ENCODE assay signal across 24 cellular contexts in the genomic region with DNA sequence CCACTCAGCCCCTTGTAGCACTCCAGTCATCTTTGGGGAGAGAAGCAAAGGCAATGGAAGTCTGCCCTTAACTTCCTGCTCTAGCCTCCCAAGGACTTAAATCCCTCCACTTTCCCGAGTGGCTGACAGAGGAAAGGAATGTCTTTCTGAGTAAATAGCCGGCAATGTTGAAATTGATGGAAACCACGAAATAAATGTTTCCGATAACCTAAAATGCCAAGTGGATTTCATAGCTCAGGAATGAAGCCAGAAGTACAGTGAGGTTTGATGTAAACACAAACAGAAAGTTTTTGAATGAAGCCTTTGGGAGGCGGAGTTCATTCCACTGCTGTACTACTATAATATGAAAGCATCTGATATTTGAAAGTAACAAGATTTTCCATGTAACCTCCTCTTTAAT. TPM values are rescaled to one million over a fixed set of nuclear protein-coding genes. Genes with fewer than 3 reads are reported as not detected.
DNase-seq lines count a peak whose midpoint lies in the region; FAIRE-seq and TF ChIP-seq lines count a peak whose summit lies in the region.
"Had no signal": no experiment of that assay in that cellular context is flagged by ENCODE, and none has a peak within 500 bp of the region (broad histone marks: within the 10 kb centered on the region; RNA-seq: fewer than 3 reads in every experiment).

No MANE protein-coding gene starts in this region.

- no peaks in the 10 kb centered on the region for H3K9me3 Mint-ChIP-seq in astrocyte (ENCODE audit: unreplicated experiment)
- H3K9me3 Mint-ChIP-seq: activated CD4-positive, alpha-beta memory T cell treated with anti-CD3 and anti-CD28 coated beads for 36 hours; mesothelial cell of epicardium; neural crest cell had no signal

- no peak for TF ChIP-seq CTCF in AG04450 (IDR thresholded peaks at IDR 0.05; ENCODE audit: low read depth, low read length)
- no peak for TF ChIP-seq CTCF in astrocyte (IDR thresholded peaks at IDR 0.05; ENCODE audit: insufficient read depth, low read depth, low read length)
- no peak for TF ChIP-seq CTCF in fibroblast of villous mesenchyme (IDR thresholded peaks at IDR 0.05; ENCODE audit: insufficient read depth, low read depth, low read length)
- no peak for TF ChIP-seq CTCF in WERI-Rb-1 (IDR thresholded peaks at IDR 0.05; ENCODE audit: low read depth, low read length)

- peaks cover 5% of the 10 kb centered on the region for H3K4me1 ChIP-seq in astrocyte (ENCODE audit: insufficient read depth, low read length)
- H3K4me1 ChIP-seq: A549, gastrocnemius medialis had no signal

- no peak overlapping the region for H3K4me3 Mint-ChIP-seq in astrocyte (ENCODE audit: unreplicated experiment)
- H3K4me3 Mint-ChIP-seq: activated CD4-positive, alpha-beta memory T cell treated with anti-CD3 and anti-CD28 coated beads for 36 hours; CD8-positive, alpha-beta memory T cell; mesothelial cell of epicardium; neural crest cell; WTC11 had no signal

- no peaks in the 10 kb centered on the region for H3K27me3 Mint-ChIP-seq in astrocyte (ENCODE audit: low read depth, unreplicated experiment)

- H3K4me2 ChIP-seq in astrocyte (ENCODE audit: low read length) = peak overlapping the region; percentile 42
- H3K4me2 ChIP-seq: A549 had no signal

- H4K20me1 ChIP-seq in astrocyte (ENCODE audit: insufficient read depth, low read length) = no peaks in the 10 kb centered on the region

- no peak overlapping the region for H3K4me3 ChIP-seq in AG04450 (ENCODE audit: low read depth, low read length)
- no peak overlapping the region for H3K4me3 ChIP-seq in astrocyte (ENCODE audit: insufficient read depth, low read depth, low read length)
- H3K4me3 ChIP-seq in fibroblast of villous mesenchyme (ENCODE audit: low read depth, low read length) = no peak overlapping the region
- H3K4me3 ChIP-seq in WERI-Rb-1 (ENCODE audit: low read depth, low read length) = no peak overlapping the region
- H3K4me3 ChIP-seq: A549, gastrocnemius medialis had no signal

- no peak for TF ChIP-seq POLR2A in H54 (IDR thresholded peaks at IDR 0.05; ENCODE audit: low read depth, low read length)

- no peak overlapping the region for H2AFZ ChIP-seq in astrocyte (ENCODE audit: low read depth, low read length)

- H3K27me3 ChIP-seq in AG04450 (ENCODE audit: control insufficient read depth, insufficient read depth, low read length) (no peaks in the 10 kb centered on the region), astrocyte (ENCODE audit: insufficient read depth, low read length) (no peaks in the 10 kb centered on the region), WERI-Rb-1 (ENCODE audit: insufficient read depth, low read depth, severe bottlenecking) (no peaks in the 10 kb centered on the region)
- H3K27me3 ChIP-seq: gastrocnemius medialis had no signal

- DNase-seq in AG04450 (ENCODE audit: low read depth, low spot score) (peak; percentile 72), H54 (ENCODE audit: insufficient read length, low spot score) (no peak), astrocyte (ENCODE audit: low read depth) (peak; percentile 95), fibroblast of villous mesenchyme (ENCODE audit: low read depth) (peak; percentile 84), hypothalamus (lab: John Stamatoyannopoulos, UW) (no peak), caudate nucleus (lab: John Stamatoyannopoulos, UW) (no peak), WERI-Rb-1 (no peak), medulla oblongata (ENCODE audit: extremely low spot score) (no peak)
- DNase-seq: activated CD4-positive, alpha-beta memory T cell treated with anti-CD3 and anti-CD28 coated beads for 36 hours; activated T-cell treated with anti-CD3 and anti-CD28 coated beads for 4 hours; anterior cingulate cortex; CD8-positive, alpha-beta memory T cell; gastrocnemius medialis; left colon; NCI-H1105 treated with DMSO at 0.1 percent for 48 hours; NCI-H69; SHP77; stimulated activated CD4-positive, alpha-beta T cell treated with anti-CD3 and anti-CD28 coated beads, Interleukin-15, amount 100 ng/mL, for 24 hours had no signal

- H3K36me3 ChIP-seq in astrocyte (ENCODE audit: insufficient read depth, low read length) (no peaks in the 10 kb centered on the region), WERI-Rb-1 (no peaks in the 10 kb centered on the region)
- H3K36me3 ChIP-seq: gastrocnemius medialis had no signal

- CTCF ChIA-PET in AG04450 (lab: Charles Lee) = interaction anchor here (2.9 kb wide), 1 partner anchor 13 kb away, joined by 17 read pairs; a partner anchor contains a TSS

- peaks cover 24% of the 10 kb centered on the region for H3K4me1 Mint-ChIP-seq in astrocyte (ENCODE audit: low read depth, unreplicated experiment)
- H3K4me1 Mint-ChIP-seq: CD8-positive, alpha-beta memory T cell; mesothelial cell of epicardium; neural crest cell; WTC11 had no signal

- H3K9ac ChIP-seq in astrocyte (ENCODE audit: low read length) = no peak overlapping the region

- peak overlapping the region; percentile 93 for H3K27ac Mint-ChIP-seq in astrocyte (ENCODE audit: unreplicated experiment)
- H3K27ac Mint-ChIP-seq: activated CD4-positive, alpha-beta memory T cell treated with anti-CD3 and anti-CD28 coated beads for 36 hours; CD8-positive, alpha-beta memory T cell; mesothelial cell of epicardium; WTC11 had no signal

- H3K27ac ChIP-seq in AG04450 (ENCODE audit: low read depth, low read length) (peak overlapping the region; percentile 80), astrocyte (ENCODE audit: low read depth, low read length) (no peak overlapping the region), caudate nucleus (ENCODE audit: low read depth, low read length) (no peak overlapping the region), WERI-Rb-1 (no peak overlapping the region)
- H3K27ac ChIP-seq: A549, gastrocnemius medialis had no signal

- H3K36me3 Mint-ChIP-seq in astrocyte (ENCODE audit: low read depth, unreplicated experiment) = no peaks in the 10 kb centered on the region
- H3K36me3 Mint-ChIP-seq: activated CD4-positive, alpha-beta memory T cell treated with anti-CD3 and anti-CD28 coated beads for 36 hours; CD8-positive, alpha-beta memory T cell; mesothelial cell of epicardium; WTC11 had no signal

- POLR2A ChIA-PET in AG04450 (lab: Yijun Ruan, JAX) = interaction anchor here (0.9 kb wide), 1 partner anchor 10 kb away, joined by 3 read pairs; no protein-coding TSS in a partner anchor

- H3K9me3 ChIP-seq in AG04450 (ENCODE audit: control insufficient read depth, insufficient read depth, low read length) = peaks cover 3% of the 10 kb centered on the region; the same call in 1 of the 2 replicates
- no peaks in the 10 kb centered on the region for H3K9me3 ChIP-seq in astrocyte (ENCODE audit: insufficient read depth, low read depth, low read length)
- H3K9me3 ChIP-seq in WERI-Rb-1 (ENCODE audit: severe bottlenecking) = no peaks in the 10 kb centered on the region
- H3K9me3 ChIP-seq: A549, gastrocnemius medialis had no signal

- peak; percentile 57 for FAIRE-seq in H54 (lab: Jason Lieb, UNC)
- peak; percentile 62 for FAIRE-seq in astrocyte (lab: Jason Lieb, UNC)
- FAIRE-seq: A549, colon, GM18507 had no signal

- H3K79me2 ChIP-seq in astrocyte (ENCODE audit: insufficient read depth, low read length) = no peaks in the 10 kb centered on the region

RNA-seq across cellular contexts. Expression of a gene that starts 14.0 kb away (rescaled TPM):
- 8.0 TPM in 2 replicates for polyA plus RNA-seq in AG04450 (2011; rRNA removed)
- 19.4 and 24.1 TPM in 2 replicates for polyA minus RNA-seq in AG04450 (2011; rRNA and poly(A)+ RNA removed)
- 24.0 and 25.6 TPM in 2 replicates for total RNA-seq in astrocyte
- total RNA-seq in fibroblast of villous mesenchyme = 28.7 and 34.5 TPM in 2 replicates

RNA-seq across cellular contexts. Expression of a gene that starts 41.7 kb away (rescaled TPM):
- polyA plus RNA-seq in AG04450 (2011; rRNA removed) = 236 and 351 TPM in 2 replicates
- polyA minus RNA-seq in AG04450 (2011; rRNA and poly(A)+ RNA removed) = 41.1 and 46.8 TPM in 2 replicates
- 186 and 209 TPM in 2 replicates for total RNA-seq in astrocyte
- total RNA-seq in fibroblast of villous mesenchyme = 36.4 and 77.3 TPM in 2 replicates

RNA-seq across cellular contexts. Expression of a gene that starts 53.7 kb away (rescaled TPM):
- polyA plus RNA-seq in AG04450 (2011; rRNA removed) = 73.1 and 95.5 TPM in 2 replicates
- polyA minus RNA-seq in AG04450 (2011; rRNA and poly(A)+ RNA removed) = 14.7 and 24.8 TPM in 2 replicates
- total RNA-seq in astrocyte (58.0 and 59.2 TPM in 2 replicates), fibroblast of villous mesenchyme (27.4 and 41.5 TPM in 2 replicates)

Comparison
In these comparisons a context has a peak if more than half of its experiments do, and no peak if none do; other contexts are left out.
1. DNase-seq: peak in AG04450 (single experiment), astrocyte (single experiment) and fibroblast of villous mesenchyme (single experiment); none in H54 (single experiment), hypothalamus (0 of 51), caudate nucleus (0 of 61), WERI-Rb-1 (single experiment) and medulla oblongata (single experiment).